23 cellular contexts compared by ENCODE assay signal in the genomic region with DNA sequence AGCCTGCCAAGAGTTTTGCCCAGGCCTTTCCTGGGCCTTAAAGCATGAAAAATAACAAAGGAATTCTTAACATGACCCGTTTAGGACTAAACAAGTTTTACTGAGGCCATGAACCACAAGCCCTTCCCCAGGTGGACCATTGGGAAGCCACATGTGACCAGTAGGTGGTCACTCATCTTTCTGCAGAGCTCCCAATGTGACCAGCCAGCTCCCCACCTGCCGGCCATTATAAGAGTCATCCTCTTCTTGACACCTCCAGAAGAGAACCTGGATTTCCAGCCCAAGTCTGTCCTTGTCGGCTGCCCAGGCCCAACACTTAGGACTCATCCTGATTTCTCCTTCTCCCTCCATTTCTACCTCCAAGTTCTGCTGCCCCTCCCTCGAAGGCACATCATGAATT.
DNase-seq lines count a peak whose midpoint lies in the region; ATAC-seq and TF ChIP-seq lines count a peak whose summit lies in the region.
"Had no signal": no experiment of that assay in that cellular context is flagged by ENCODE, and none has a peak within 500 bp of the region (broad histone marks: within the 10 kb centered on the region; RNA-seq: fewer than 3 reads in every experiment).

No MANE protein-coding gene starts in this region.

- no peak overlapping the region for H3K4me3 Mint-ChIP-seq in activated CD8-positive, alpha-beta memory T cell treated with anti-CD3 and anti-CD28 coated beads, Interleukin-2, amount 10 ng/mL, durations not matched to agents 7 days and 5 days
- H3K4me3 Mint-ChIP-seq in CD4-positive, CD25-positive, alpha-beta regulatory T cell = peak overlapping the region in 2 of 4 donors; percentile 42 to 66
- H3K4me3 Mint-ChIP-seq in activated T-helper 17 cell treated with anti-CD3 and anti-CD28 coated beads, Interleukin-2, amount 50 U/mL, for 72 hours = no peak overlapping the region
- no peak overlapping the region for H3K4me3 Mint-ChIP-seq in natural killer cell

- H3K9me3 Mint-ChIP-seq in activated CD8-positive, alpha-beta memory T cell treated with anti-CD3 and anti-CD28 coated beads, Interleukin-2, amount 10 ng/mL, durations not matched to agents 7 days and 5 days (ENCODE audit: low read depth) = no peaks in the 10 kb centered on the region
- no peaks in the 10 kb centered on the region for H3K9me3 Mint-ChIP-seq in CD4-positive, CD25-positive, alpha-beta regulatory T cell
- no peaks in the 10 kb centered on the region for H3K9me3 Mint-ChIP-seq in activated T-helper 17 cell treated with anti-CD3 and anti-CD28 coated beads, Interleukin-2, amount 50 U/mL, for 72 hours
- H3K9me3 Mint-ChIP-seq in natural killer cell = no peaks in the 10 kb centered on the region

- H3K27me3 Mint-ChIP-seq in activated CD8-positive, alpha-beta memory T cell treated with anti-CD3 and anti-CD28 coated beads, Interleukin-2, amount 10 ng/mL, durations not matched to agents 7 days and 5 days = no peaks in the 10 kb centered on the region
- H3K27me3 Mint-ChIP-seq in CD4-positive, CD25-positive, alpha-beta regulatory T cell = no peaks in the 10 kb centered on the region
- no peaks in the 10 kb centered on the region for H3K27me3 Mint-ChIP-seq in activated T-helper 17 cell treated with anti-CD3 and anti-CD28 coated beads, Interleukin-2, amount 50 U/mL, for 72 hours
- no peaks in the 10 kb centered on the region for H3K27me3 Mint-ChIP-seq in natural killer cell (ENCODE audit: low read depth in 2 of 2)

- H3K27ac Mint-ChIP-seq in activated CD8-positive, alpha-beta memory T cell treated with anti-CD3 and anti-CD28 coated beads, Interleukin-2, amount 10 ng/mL, durations not matched to agents 7 days and 5 days = peak overlapping the region; percentile 2
- H3K27ac Mint-ChIP-seq in CD4-positive, CD25-positive, alpha-beta regulatory T cell = peak overlapping the region; percentile 67 to 81 (median 78)
- peak overlapping the region; percentile 11 for H3K27ac Mint-ChIP-seq in activated T-helper 17 cell treated with anti-CD3 and anti-CD28 coated beads, Interleukin-2, amount 50 U/mL, for 72 hours
- peak overlapping the region; percentile 72 to 73 for H3K27ac Mint-ChIP-seq in natural killer cell

- H3K27me3 ChIP-seq in CD4-positive, CD25-positive, alpha-beta regulatory T cell (ENCODE audit: control insufficient read depth, insufficient read depth, low read length) = no peaks in the 10 kb centered on the region

- no peak overlapping the region for H3K4me3 ChIP-seq in CD4-positive, CD25-positive, alpha-beta regulatory T cell (ENCODE audit: low read depth, low read length)

- no peak for ATAC-seq in activated CD8-positive, alpha-beta memory T cell treated with anti-CD3 and anti-CD28 coated beads, Interleukin-2, amount 10 ng/mL, durations not matched to agents 7 days and 5 days
- no peak for ATAC-seq in CD4-positive, CD25-positive, alpha-beta regulatory T cell (ENCODE audit: low read depth in 2 of 2)
- ATAC-seq in activated T-helper 17 cell treated with anti-CD3 and anti-CD28 coated beads, Interleukin-2, amount 50 U/mL, for 72 hours (replicated peaks) = no peak
- ATAC-seq in natural killer cell = no peak
- ATAC-seq: PC-3 had no signal

- TF ChIP-seq CTCF in natural killer cell (IDR thresholded peaks at IDR 0.05) = no peak

- H3K27ac ChIP-seq in CD4-positive, CD25-positive, alpha-beta regulatory T cell (ENCODE audit: insufficient read depth, low read length, poor library complexity, severe bottlenecking) = no peak overlapping the region
- H3K27ac ChIP-seq: VCaP had no signal

- CTCF ChIA-PET in activated CD8-positive, alpha-beta memory T cell treated with anti-CD3 and anti-CD28 coated beads, Interleukin-2, amount 10 ng/mL, durations not matched to agents 7 days and 5 days (lab: Charles Lee) = no interaction called here

- peaks cover 21% of the 10 kb centered on the region for H3K4me1 ChIP-seq in CD4-positive, CD25-positive, alpha-beta regulatory T cell (ENCODE audit: control insufficient read depth, insufficient read depth, low read length, poor library complexity, severe bottlenecking)

- H3K9me3 ChIP-seq in CD4-positive, CD25-positive, alpha-beta regulatory T cell (ENCODE audit: control insufficient read depth in 2 of 2, low read length in 2 of 2) = no peaks in the 10 kb centered on the region
- H3K9me3 ChIP-seq: Caco-2 had no signal

- peaks cover 24% of the 10 kb centered on the region for H3K4me1 Mint-ChIP-seq in activated CD8-positive, alpha-beta memory T cell treated with anti-CD3 and anti-CD28 coated beads, Interleukin-2, amount 10 ng/mL, durations not matched to agents 7 days and 5 days
- H3K4me1 Mint-ChIP-seq in CD4-positive, CD25-positive, alpha-beta regulatory T cell = peaks cover 7 to 40% (median 27%) of the 10 kb centered on the region in 4 donors
- H3K4me1 Mint-ChIP-seq in activated T-helper 17 cell treated with anti-CD3 and anti-CD28 coated beads, Interleukin-2, amount 50 U/mL, for 72 hours = peaks cover 50% of the 10 kb centered on the region
- H3K4me1 Mint-ChIP-seq in natural killer cell = peaks cover 28 to 67% of the 10 kb centered on the region in 2 donors

- H3K36me3 ChIP-seq in CD4-positive, CD25-positive, alpha-beta regulatory T cell (ENCODE audit: control insufficient read depth, insufficient read depth, low read length) = peaks cover 31% of the 10 kb centered on the region

- intact Hi-C loops in natural killer cell (cut with micrococcal nuclease) (no loop called here), posterior vena cava (cut with DNase I) (no loop called here)

- DNase-seq in activated CD8-positive, alpha-beta memory T cell treated with anti-CD3 and anti-CD28 coated beads, Interleukin-2, amount 10 ng/mL, durations not matched to agents 7 days and 5 days = no peak
- DNase-seq in activated CD8-positive, alpha-beta memory T cell treated with anti-CD3 and anti-CD28 coated beads, Interleukin-2, amount 50 U/mL, for 4 hours = no peak
- DNase-seq in CD4-positive, CD25-positive, alpha-beta regulatory T cell = no peak
- DNase-seq in natural killer cell = no peak
- DNase-seq in RPMI8226 = no peak
- no peak for DNase-seq in posterior vena cava (ENCODE audit: low spot score)
- DNase-seq in Ammon's horn (ENCODE audit: low spot score) = no peak
- DNase-seq: activated CD4-positive, alpha-beta T cell treated with anti-CD3 and anti-CD28 coated beads, Interleukin-2, amount 50 U/mL, for 1 hour; activated naive CD4-positive, alpha-beta T cell treated with Interleukin-2 at 50 U/mL for 16 hours; central memory CD4-positive, alpha-beta T cell; DMS79 treated with DMSO at 0.1 percent for 48 hours; NCI-H1092; NCI-H187; NCI-H2171 treated with DMSO at 0.1 percent for 48 hours; NCI-H524; NK-92 treated with Interleukin-12 subunit alpha and Interleukin-12 subunit beta, amount 100 ng/mL, for 24 hours; occipital lobe; PC-3; Right ventricle myocardium superior; trophoblast cell had no signal

- H3K36me3 Mint-ChIP-seq in activated CD8-positive, alpha-beta memory T cell treated with anti-CD3 and anti-CD28 coated beads, Interleukin-2, amount 10 ng/mL, durations not matched to agents 7 days and 5 days = peaks cover 7% of the 10 kb centered on the region
- H3K36me3 Mint-ChIP-seq in CD4-positive, CD25-positive, alpha-beta regulatory T cell = peaks cover 23% of the 10 kb centered on the region
- peaks cover 71% of the 10 kb centered on the region for H3K36me3 Mint-ChIP-seq in activated T-helper 17 cell treated with anti-CD3 and anti-CD28 coated beads, Interleukin-2, amount 50 U/mL, for 72 hours (ENCODE audit: low read depth)
- H3K36me3 Mint-ChIP-seq in natural killer cell = no peaks in the 10 kb centered on the region

Comparison
In these comparisons a context has a peak if more than half of its experiments do, and no peak if none do; other contexts are left out.
1. H3K27ac Mint-ChIP-seq: peak in every context shown above with its lines; median percentile 78 in CD4-positive, CD25-positive, alpha-beta regulatory T cell; 72 in natural killer cell; 11 in activated T-helper 17 cell treated with anti-CD3 and anti-CD28 coated beads, Interleukin-2, amount 50 U/mL, for 72 hours; 2 in activated CD8-positive, alpha-beta memory T cell treated with anti-CD3 and anti-CD28 coated beads, Interleukin-2, amount 10 ng/mL, durations not matched to agents 7 days and 5 days.